In genomic region chr5:5683174-5683573, GRCh38 we compare ENCODE assay signal across 23 cellular contexts.
A peak's percentile ranks its signal among the peaks of the same experiment; 100 is the strongest.
DNase-seq lines count a peak whose midpoint lies in the region; ATAC-seq, FAIRE-seq and TF ChIP-seq lines count a peak whose summit lies in the region.
"Had no signal": no experiment of that assay in that cellular context is flagged by ENCODE, and none has a peak within 500 bp of the region (broad histone marks: within the 10 kb centered on the region; RNA-seq: fewer than 3 reads in every experiment).

No MANE protein-coding gene starts in this region.

- no peak overlapping the region for H3K27ac Mint-ChIP-seq in stimulated activated memory B cell treated with anti-CD40 and anti-IgM and Interleukin-4, amounts not matched to agents 10 μg/mL and 1 μg/mL and 100 μg/mL, for 72 hours
- H3K27ac Mint-ChIP-seq: B cell; CD4-positive, alpha-beta T cell; CD8-positive, alpha-beta T cell had no signal

- no peaks in the 10 kb centered on the region for H4K20me1 ChIP-seq in H1 (replicated peaks in 1 of 2; ENCODE audit: control insufficient read depth in 1 of 2, insufficient read depth in 2 of 2, low read length in 2 of 2)
- H4K20me1 ChIP-seq: BLaER1 treated with 17β-estradiol and CSF1 and Interleukin-3, amounts not matched to agents 10 nM and 100 nM had no signal

- no peak for TF ChIP-seq POLR2A in H1 (IDR thresholded peaks at IDR 0.05; ENCODE audit: control extremely low read depth in 1 of 2, low read depth in 2 of 2, low read length in 2 of 2)
- no peak for TF ChIP-seq POLR2A in esophagus muscularis mucosa (IDR thresholded peaks at IDR 0.05; ENCODE audit: low read depth)
- no peak for TF ChIP-seq POLR2A in gastroesophageal sphincter (IDR thresholded peaks at IDR 0.05)

- DNase-seq in HT1080 (ENCODE audit: low read depth) (peak; percentile 20), H1 (ENCODE audit: low read depth in 1 of 2, low spot score in 2 of 2) (no peak), esophagus muscularis mucosa (ENCODE audit: extremely low spot score) (peak; percentile 72), mesendoderm (peak; percentile 37), Right ventricle myocardium superior (no peak)
- DNase-seq: AML-193; Caco-2; Calu3; CD4-positive, alpha-beta T cell; CD8-positive, alpha-beta T cell; DMS79 treated with DMSO at 0.1 percent for 48 hours; GF-D8 had no signal

- TF ChIP-seq CTCF in H1 (IDR thresholded peaks at IDR 0.05; ENCODE audit: control extremely low read depth in 1 of 3, insufficient read depth in 1 of 3, low read depth in 1 of 3, low read length in 3 of 3) (no peak), esophagus muscularis mucosa (IDR thresholded peaks at IDR 0.05) (no peak), gastroesophageal sphincter (IDR thresholded peaks at IDR 0.05) (no peak)

- H3K4me3 Mint-ChIP-seq in stimulated activated memory B cell treated with anti-CD40 and anti-IgM and Interleukin-4, amounts not matched to agents 10 μg/mL and 1 μg/mL and 100 μg/mL, for 72 hours: no peak overlapping the region
- H3K4me3 Mint-ChIP-seq: B cell; CD4-positive, alpha-beta T cell; CD8-positive, alpha-beta T cell had no signal

- CTCF ChIA-PET in H1 (lab: Charles Lee; ENCODE audit: partially characterized antibody): interaction anchor here (1.8 kb wide), 1 partner anchor 12 kb away, joined by 5 read pairs; no protein-coding TSS in a partner anchor

- H2BK120ac ChIP-seq in H1 (replicated peaks; ENCODE audit: low read depth, low read length) (no peak overlapping the region), mesendoderm (ENCODE audit: low read depth, low read length) (no peak overlapping the region)

- H2BK5ac ChIP-seq in H1 (ENCODE audit: low read depth, low read length) (no peak overlapping the region), mesendoderm (ENCODE audit: low read length) (no peak overlapping the region)

- intact Hi-C loops in esophagus muscularis mucosa (cut with DNase I): no loop called here
- intact Hi-C loops in Right ventricle myocardium superior (cut with DNase I): no loop called here

- TF ChIP-seq EP300 in H1 (IDR thresholded peaks at IDR 0.05; ENCODE audit: borderline replicate concordance in 1 of 2, low read depth in 2 of 2, low read length in 2 of 2) (no peak), esophagus muscularis mucosa (IDR thresholded peaks at IDR 0.05) (no peak), gastroesophageal sphincter (IDR thresholded peaks at IDR 0.05) (no peak)

- H3K23me2 ChIP-seq in H1 (ENCODE audit: low read depth, low read length): no peaks in the 10 kb centered on the region

- H3K9me3 ChIP-seq in H1 (ENCODE audit: insufficient read depth in 2 of 2, low read depth in 1 of 2, low read length in 1 of 2): 0 out of 4 replicates have a peak, but pooled peaks cover 3 to 7% of the 10 kb centered on the region in 2 experiments
- no peaks in the 10 kb centered on the region for H3K9me3 ChIP-seq in esophagus muscularis mucosa
- H3K9me3 ChIP-seq in gastroesophageal sphincter: no peaks in the 10 kb centered on the region
- H3K9me3 ChIP-seq: A549, Caco-2 had no signal

- H3K79me2 ChIP-seq in H1 (ENCODE audit: control insufficient read depth in 1 of 2, insufficient read depth in 2 of 2, low read length in 2 of 2) (no peaks in the 10 kb centered on the region), mesendoderm (ENCODE audit: control insufficient read depth, insufficient read depth, low read length) (no peaks in the 10 kb centered on the region)

- peaks cover 9% of the 10 kb centered on the region for H3K9me3 Mint-ChIP-seq in stimulated activated memory B cell treated with anti-CD40 and anti-IgM and Interleukin-4, amounts not matched to agents 10 μg/mL and 1 μg/mL and 100 μg/mL, for 72 hours

- no peak overlapping the region for H4K91ac ChIP-seq in H1 (replicated peaks; ENCODE audit: insufficient read length, low read length)

- no peak overlapping the region for H3K56ac ChIP-seq in H1 (replicated peaks; ENCODE audit: insufficient read length, low read depth, low read length)
- H3K56ac ChIP-seq in mesendoderm (ENCODE audit: low read length): no peak overlapping the region

- no peaks in the 10 kb centered on the region for H3K4me1 ChIP-seq in H1 (replicated peaks in 1 of 4; ENCODE audit: control insufficient read depth in 3 of 4, insufficient read depth in 4 of 4, low read length in 3 of 4)
- peaks cover 0 to 4% (median under 1%) of the 10 kb centered on the region in 4 donors for H3K4me1 ChIP-seq in esophagus muscularis mucosa
- no peaks in the 10 kb centered on the region for H3K4me1 ChIP-seq in mesendoderm (ENCODE audit: control insufficient read depth, low read depth, low read length)
- H3K4me1 ChIP-seq in gastroesophageal sphincter: no peaks in the 10 kb centered on the region
- H3K4me1 ChIP-seq: A549, Caco-2 had no signal

- H3K14ac ChIP-seq in H1 (ENCODE audit: insufficient read length): no peak overlapping the region

- H3K79me1 ChIP-seq in H1 (ENCODE audit: low read depth, low read length) (no peaks in the 10 kb centered on the region), mesendoderm (ENCODE audit: low read length) (no peaks in the 10 kb centered on the region)

- H3K4ac ChIP-seq in H1 (replicated peaks; ENCODE audit: insufficient read length, low read depth, low read length): no peak overlapping the region
- H3K4ac ChIP-seq in mesendoderm (ENCODE audit: low read depth, low read length): no peak overlapping the region

- H3K9ac ChIP-seq in H1 (replicated peaks in 1 of 4; ENCODE audit: extremely low read depth in 1 of 4, low read depth in 3 of 4, low read length in 3 of 4) (no peak overlapping the region), mesendoderm (ENCODE audit: low read length) (no peak overlapping the region)
- H3K9ac ChIP-seq: BLaER1 treated with 17β-estradiol and CSF1 and Interleukin-3, amounts not matched to agents 10 nM and 100 nM had no signal

- 75% methylated on average over 2 of the region's 2 CpGs; no CpG with 5 or more reads in 1 of the 2 experiments for WGBS in H1 (ENCODE audit: extremely low coverage in 1 of 2, insufficient coverage in 1 of 2, insufficient read length in 1 of 2, insufficient replicate concordance in 2 of 2, low coverage in 1 of 2, low lambda C conversion rate in 2 of 2, missing lambda C conversion rate in 1 of 2), 2 experiments
- WGBS in esophagus muscularis mucosa: 94% methylated on average over 2 of the region's 2 CpGs
- WGBS in mesendoderm (ENCODE audit: extremely low coverage, insufficient coverage, low lambda C conversion rate): no CpG with 5 or more reads among the region's 2 CpGs
- WGBS in gastroesophageal sphincter (ENCODE audit: low coverage in 1 of 2), 2 donors: 67 to 92% methylated on average over 2 of the region's 2 CpGs

- FAIRE-seq in H1 (lab: Jason Lieb, UNC): no peak
- FAIRE-seq: A549, D721Med, G401.6, GM12891, GM19239 had no signal

- TF ChIP-seq RAD21 in H1 (IDR thresholded peaks at IDR 0.05 in 1 of 2, conservative IDR thresholded peaks at IDR 0.05 in 1 of 2; ENCODE audit: low read depth in 2 of 2, low read length in 2 of 2): no peak

- no peak overlapping the region for H2BK20ac ChIP-seq in H1 (ENCODE audit: low read length)

- POLR2A ChIA-PET in H1 (lab: Charles Lee; ENCODE audit: partially characterized antibody): no interaction called here

- H4K8ac ChIP-seq in H1 (ENCODE audit: extremely low read depth, insufficient read depth, low read length) (no peak overlapping the region), mesendoderm (ENCODE audit: low read depth, low read length) (no peak overlapping the region)

- H3K36me3 ChIP-seq in H1 (ENCODE audit: control insufficient read depth in 2 of 4, insufficient read depth in 4 of 4, low read length in 3 of 4): no peaks in the 10 kb centered on the region
- no peaks in the 10 kb centered on the region for H3K36me3 ChIP-seq in esophagus muscularis mucosa
- H3K36me3 ChIP-seq in mesendoderm (ENCODE audit: control insufficient read depth, insufficient read depth, low read length): no peaks in the 10 kb centered on the region
- no peaks in the 10 kb centered on the region for H3K36me3 ChIP-seq in gastroesophageal sphincter
- H3K36me3 ChIP-seq: BLaER1 treated with 17β-estradiol and CSF1 and Interleukin-3, amounts not matched to agents 10 nM and 100 nM had no signal

- H3K27me3 ChIP-seq in H1 (replicated peaks in 1 of 4; ENCODE audit: control insufficient read depth in 3 of 4, extremely low read depth in 1 of 4, insufficient read depth in 3 of 4, low read length in 3 of 4) (no peaks in the 10 kb centered on the region), esophagus muscularis mucosa (no peaks in the 10 kb centered on the region), mesendoderm (ENCODE audit: insufficient read depth, low read length, poor library complexity) (no peaks in the 10 kb centered on the region), gastroesophageal sphincter (no peaks in the 10 kb centered on the region)
- H3K27me3 ChIP-seq: BLaER1 treated with 17β-estradiol and CSF1 and Interleukin-3, amounts not matched to agents 10 nM and 100 nM had no signal

- H2AK5ac ChIP-seq in H1 (ENCODE audit: low read depth, low read length) (no peak overlapping the region), mesendoderm (ENCODE audit: low read length) (no peak overlapping the region)

- H3K27ac ChIP-seq in H1 (ENCODE audit: low read depth, low read length) (no peak overlapping the region), esophagus muscularis mucosa (replicated peaks in 1 of 4) (no peak overlapping the region), mesendoderm (ENCODE audit: low read depth, low read length) (no peak overlapping the region), gastroesophageal sphincter (no peak overlapping the region)
- H3K27ac ChIP-seq: 22Rv1; A549; BLaER1 treated with 17β-estradiol and CSF1 and Interleukin-3, amounts not matched to agents 10 nM and 100 nM; C4-2B had no signal

- H4K5ac ChIP-seq in H1 (ENCODE audit: insufficient read length, low read depth, low read length): no peak overlapping the region
- H4K5ac ChIP-seq in mesendoderm (ENCODE audit: low read length): no peak overlapping the region

- H3K27me3 Mint-ChIP-seq in stimulated activated memory B cell treated with anti-CD40 and anti-IgM and Interleukin-4, amounts not matched to agents 10 μg/mL and 1 μg/mL and 100 μg/mL, for 72 hours: peaks cover under 1% of the 10 kb centered on the region

- peaks cover 6% of the 10 kb centered on the region for H3K36me3 Mint-ChIP-seq in stimulated activated memory B cell treated with anti-CD40 and anti-IgM and Interleukin-4, amounts not matched to agents 10 μg/mL and 1 μg/mL and 100 μg/mL, for 72 hours
- H3K36me3 Mint-ChIP-seq: CD8-positive, alpha-beta T cell had no signal

- H3K18ac ChIP-seq in H1 (ENCODE audit: extremely low read depth, low read length) (no peak overlapping the region), mesendoderm (ENCODE audit: low read length) (no peak overlapping the region)

- no peak overlapping the region for H3K4me2 ChIP-seq in H1 (ENCODE audit: insufficient read depth in 1 of 2, low read depth in 2 of 2, low read length in 2 of 2)
- H3K4me2 ChIP-seq in mesendoderm (ENCODE audit: low read length): no peak overlapping the region
- H3K4me2 ChIP-seq: A549; BLaER1 treated with 17β-estradiol and CSF1 and Interleukin-3, amounts not matched to agents 10 nM and 100 nM had no signal

- H3K23ac ChIP-seq in H1 (ENCODE audit: insufficient read length) (no peak overlapping the region), mesendoderm (ENCODE audit: low read length) (no peak overlapping the region)

- no peak overlapping the region for H3K4me3 ChIP-seq in H1 (ENCODE audit: extremely low read depth in 1 of 4, insufficient read depth in 2 of 4, low read depth in 3 of 4, low read length in 4 of 4)
- no peak overlapping the region for H3K4me3 ChIP-seq in esophagus muscularis mucosa
- no peak overlapping the region for H3K4me3 ChIP-seq in mesendoderm (ENCODE audit: low read length)
- no peak overlapping the region for H3K4me3 ChIP-seq in gastroesophageal sphincter
- H3K4me3 ChIP-seq: A549; BLaER1 treated with 17β-estradiol and CSF1 and Interleukin-3, amounts not matched to agents 10 nM and 100 nM had no signal

- ATAC-seq in gastroesophageal sphincter: no peak
- no peak for ATAC-seq in stimulated activated memory B cell treated with anti-CD40 and anti-IgM and Interleukin-4, amounts not matched to agents 10 μg/mL and 1 μg/mL and 100 μg/mL, for 72 hours
- ATAC-seq in Right ventricle myocardium superior (ENCODE audit: poor library complexity): no peak
- ATAC-seq: A549; CD8-positive, alpha-beta T cell had no signal

- peaks cover 16% of the 10 kb centered on the region for H3K4me1 Mint-ChIP-seq in stimulated activated memory B cell treated with anti-CD40 and anti-IgM and Interleukin-4, amounts not matched to agents 10 μg/mL and 1 μg/mL and 100 μg/mL, for 72 hours
- H3K4me1 Mint-ChIP-seq: B cell had no signal

- H2AFZ ChIP-seq in H1 (ENCODE audit: low read length): no peak overlapping the region

- no peak overlapping the region for H2BK15ac ChIP-seq in H1 (ENCODE audit: low read length)
- no peak overlapping the region for H2BK15ac ChIP-seq in mesendoderm (replicated peaks; ENCODE audit: low read depth)

- no peak overlapping the region for H2BK12ac ChIP-seq in H1 (ENCODE audit: low read depth, low read length)

Comparison
In these comparisons a context has a peak if more than half of its experiments do, and no peak if none do; other contexts are left out.
1. DNase-seq: peak in HT1080 (single experiment), esophagus muscularis mucosa (single experiment) and mesendoderm (single experiment); none in H1 (0 of 2) and Right ventricle myocardium superior (single experiment).